In the genomic region with DNA sequence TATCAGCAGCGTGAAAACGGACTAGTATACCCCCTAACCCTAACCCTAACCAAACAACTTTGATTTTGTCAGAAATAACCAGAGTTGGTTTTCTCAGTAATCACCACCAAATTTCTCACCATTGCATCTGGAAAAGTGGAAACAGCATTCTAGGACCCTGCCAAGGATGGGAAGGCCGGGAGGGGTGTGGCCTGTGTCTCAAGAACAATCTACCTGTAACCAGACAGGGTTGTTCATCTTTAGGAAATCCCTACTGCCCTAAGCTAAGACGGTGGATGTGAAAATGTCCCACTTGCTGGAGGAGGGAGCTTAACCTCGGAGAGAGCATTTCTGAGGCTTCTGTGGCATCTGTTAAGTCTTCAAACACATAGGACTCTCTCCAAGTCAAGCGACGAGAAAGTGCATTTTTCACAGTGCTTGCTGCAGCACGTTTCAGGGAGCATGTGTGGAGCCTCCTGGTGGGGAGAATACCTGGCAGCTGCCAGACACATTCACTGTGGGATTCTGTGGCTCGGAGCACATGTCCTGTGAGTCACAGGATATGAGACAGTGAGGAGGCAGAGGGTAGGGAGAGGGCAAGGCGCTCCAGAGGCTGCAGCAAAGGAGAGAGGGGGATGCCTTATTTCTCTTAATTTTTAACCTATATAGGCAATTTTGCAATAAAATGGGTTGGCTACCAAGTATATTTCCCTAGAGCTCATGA, we compare ENCODE assay signal across 8 cellular contexts.
DNase-seq lines count a peak whose midpoint lies in the region; ATAC-seq, FAIRE-seq and TF ChIP-seq lines count a peak whose summit lies in the region.

No MANE protein-coding gene starts in this region.

- FAIRE-seq in HTR-8/SVneo (lab: Jason Lieb, UNC): peak; percentile 80

- no peaks in the 10 kb centered on the region for H3K27me3 Mint-ChIP-seq in WTC11 (ENCODE audit: low read depth)

- intact Hi-C loops in head of caudate nucleus (cut with DNase I): no loop called here

- DNase-seq in COLO668 (lab: John Stamatoyannopoulos, UW; ENCODE audit: unreplicated experiment): peak; percentile 22
- peak; percentile 86 for DNase-seq in HTR-8/SVneo (ENCODE audit: insufficient read length, low spot score)
- peak; percentile 37 for DNase-seq in WTC11 (ENCODE audit: low spot score)
- peak; percentile 11 to 91 (median 66) for DNase-seq in head of caudate nucleus
- peak; percentile 90 for DNase-seq in retinal pigment epithelial cell (ENCODE audit: low read depth)
- no peak for DNase-seq in KG1 (lab: John Stamatoyannopoulos, UW)

- TF ChIP-seq CTCF in WTC11 (IDR thresholded peaks at IDR 0.05): no peak
- peak; percentile 80 for TF ChIP-seq CTCF in retinal pigment epithelial cell (conservative IDR thresholded peaks at IDR 0.05; ENCODE audit: low read depth, low read length)

- peaks cover 4% of the 10 kb centered on the region for H3K4me1 Mint-ChIP-seq in WTC11

- H3K36me3 Mint-ChIP-seq in WTC11: no peaks in the 10 kb centered on the region

- no peak overlapping the region for H3K4me3 Mint-ChIP-seq in WTC11

- POLR2A ChIA-PET in WTC11 (lab: Charles Lee): interaction anchor here (0.7 kb wide), 1 partner anchor 240 kb away, joined by 3 read pairs; no protein-coding TSS in a partner anchor

- H3K27ac Mint-ChIP-seq in WTC11: no peak overlapping the region

- CTCF ChIA-PET in WTC11 (lab: Charles Lee): interaction anchor here (0.8 to 1.0 kb wide), 2 partner anchors 287 to 354 kb away, joined by 3 read pairs; no protein-coding TSS in a partner anchor

- ATAC-seq in WTC11 (peak; percentile 96), GM21529 (IDR thresholded peaks at IDR 0.05; ENCODE audit: unreplicated experiment) (no peak), HG02623 (IDR thresholded peaks at IDR 0.05; ENCODE audit: unreplicated experiment) (no peak)

- peaks cover 8% of the 10 kb centered on the region for H3K9me3 Mint-ChIP-seq in WTC11

- H3K4me3 ChIP-seq in retinal pigment epithelial cell (ENCODE audit: low read length): no peak overlapping the region

TF ChIP-seq in WTC11, 78 proteins besides CTCF, POLR2A, EP300 and RAD21:
- TF ChIP-seq, protein P1, sequence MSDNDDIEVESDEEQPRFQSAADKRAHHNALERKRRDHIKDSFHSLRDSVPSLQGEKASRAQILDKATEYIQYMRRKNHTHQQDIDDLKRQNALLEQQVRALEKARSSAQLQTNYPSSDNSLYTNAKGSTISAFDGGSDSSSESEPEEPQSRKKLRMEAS (CRISPR knock-in tag; IDR thresholded peaks at IDR 0.05): peak; percentile 44; the same call in 1 of the 2 replicates
- TF ChIP-seq, protein P2, sequence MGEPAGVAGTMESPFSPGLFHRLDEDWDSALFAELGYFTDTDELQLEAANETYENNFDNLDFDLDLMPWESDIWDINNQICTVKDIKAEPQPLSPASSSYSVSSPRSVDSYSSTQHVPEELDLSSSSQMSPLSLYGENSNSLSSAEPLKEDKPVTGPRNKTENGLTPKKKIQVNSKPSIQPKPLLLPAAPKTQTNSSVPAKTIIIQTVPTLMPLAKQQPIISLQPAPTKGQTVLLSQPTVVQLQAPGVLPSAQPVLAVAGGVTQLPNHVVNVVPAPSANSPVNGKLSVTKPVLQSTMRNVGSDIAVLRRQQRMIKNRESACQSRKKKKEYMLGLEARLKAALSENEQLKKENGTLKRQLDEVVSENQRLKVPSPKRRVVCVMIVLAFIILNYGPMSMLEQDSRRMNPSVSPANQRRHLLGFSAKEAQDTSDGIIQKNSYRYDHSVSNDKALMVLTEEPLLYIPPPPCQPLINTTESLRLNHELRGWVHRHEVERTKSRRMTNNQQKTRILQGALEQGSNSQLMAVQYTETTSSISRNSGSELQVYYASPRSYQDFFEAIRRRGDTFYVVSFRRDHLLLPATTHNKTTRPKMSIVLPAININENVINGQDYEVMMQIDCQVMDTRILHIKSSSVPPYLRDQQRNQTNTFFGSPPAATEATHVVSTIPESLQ (CRISPR knock-in tag; IDR thresholded peaks at IDR 0.05): no peak
